Comparison of ENCODE assay signal across 1 cellular context in the genomic region with DNA sequence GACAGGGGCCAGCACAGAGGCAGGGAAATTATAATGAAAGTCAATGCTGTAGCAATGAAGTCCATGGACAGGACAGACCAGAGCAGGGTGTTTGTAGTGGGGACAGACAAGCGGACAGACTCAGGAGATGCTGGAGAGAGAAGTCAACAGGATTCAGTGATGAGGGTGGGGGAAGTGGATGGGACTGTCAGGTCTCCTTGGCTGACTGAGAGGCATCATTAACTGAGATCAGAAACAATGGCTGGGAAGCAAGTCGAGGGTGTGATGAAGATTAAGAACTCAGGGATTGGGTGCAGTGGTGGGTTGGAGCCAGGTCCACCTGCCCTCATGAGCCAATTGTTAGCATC.
A peak's percentile ranks its signal among the peaks of the same experiment; 100 is the strongest.
TF ChIP-seq lines count a peak whose summit lies in the region.

No MANE protein-coding gene starts in this region.

TF ChIP-seq in GM12878, 131 proteins besides CTCF, POLR2A, EP300 and RAD21:
- TF ChIP-seq, protein P1, sequence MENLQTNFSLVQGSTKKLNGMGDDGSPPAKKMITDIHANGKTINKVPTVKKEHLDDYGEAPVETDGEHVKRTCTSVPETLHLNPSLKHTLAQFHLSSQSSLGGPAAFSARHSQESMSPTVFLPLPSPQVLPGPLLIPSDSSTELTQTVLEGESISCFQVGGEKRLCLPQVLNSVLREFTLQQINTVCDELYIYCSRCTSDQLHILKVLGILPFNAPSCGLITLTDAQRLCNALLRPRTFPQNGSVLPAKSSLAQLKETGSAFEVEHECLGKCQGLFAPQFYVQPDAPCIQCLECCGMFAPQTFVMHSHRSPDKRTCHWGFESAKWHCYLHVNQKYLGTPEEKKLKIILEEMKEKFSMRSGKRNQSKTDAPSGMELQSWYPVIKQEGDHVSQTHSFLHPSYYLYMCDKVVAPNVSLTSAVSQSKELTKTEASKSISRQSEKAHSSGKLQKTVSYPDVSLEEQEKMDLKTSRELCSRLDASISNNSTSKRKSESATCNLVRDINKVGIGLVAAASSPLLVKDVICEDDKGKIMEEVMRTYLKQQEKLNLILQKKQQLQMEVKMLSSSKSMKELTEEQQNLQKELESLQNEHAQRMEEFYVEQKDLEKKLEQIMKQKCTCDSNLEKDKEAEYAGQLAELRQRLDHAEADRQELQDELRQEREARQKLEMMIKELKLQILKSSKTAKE (IDR thresholded peaks at IDR 0.05; ENCODE audit: low read depth, poor library complexity, severe bottlenecking) = no peak
- TF ChIP-seq HDGF (IDR thresholded peaks at IDR 0.05) (0 out of 2 replicates have a peak, but pooled peaks have one; percentile 10), POLR2AphosphoS5 (IDR thresholded peaks at IDR 0.05; ENCODE audit: low read length) (0 out of 2 replicates have a peak, but pooled peaks have one; percentile 49), IKZF2 (IDR thresholded peaks at IDR 0.05) (no peak), POU2F2 (IDR thresholded peaks at IDR 0.05; ENCODE audit: borderline replicate concordance, low read depth, low read length) (0 out of 3 replicates have a peak, but pooled peaks have one; percentile 30)
- TF ChIP-seq, protein P2, sequence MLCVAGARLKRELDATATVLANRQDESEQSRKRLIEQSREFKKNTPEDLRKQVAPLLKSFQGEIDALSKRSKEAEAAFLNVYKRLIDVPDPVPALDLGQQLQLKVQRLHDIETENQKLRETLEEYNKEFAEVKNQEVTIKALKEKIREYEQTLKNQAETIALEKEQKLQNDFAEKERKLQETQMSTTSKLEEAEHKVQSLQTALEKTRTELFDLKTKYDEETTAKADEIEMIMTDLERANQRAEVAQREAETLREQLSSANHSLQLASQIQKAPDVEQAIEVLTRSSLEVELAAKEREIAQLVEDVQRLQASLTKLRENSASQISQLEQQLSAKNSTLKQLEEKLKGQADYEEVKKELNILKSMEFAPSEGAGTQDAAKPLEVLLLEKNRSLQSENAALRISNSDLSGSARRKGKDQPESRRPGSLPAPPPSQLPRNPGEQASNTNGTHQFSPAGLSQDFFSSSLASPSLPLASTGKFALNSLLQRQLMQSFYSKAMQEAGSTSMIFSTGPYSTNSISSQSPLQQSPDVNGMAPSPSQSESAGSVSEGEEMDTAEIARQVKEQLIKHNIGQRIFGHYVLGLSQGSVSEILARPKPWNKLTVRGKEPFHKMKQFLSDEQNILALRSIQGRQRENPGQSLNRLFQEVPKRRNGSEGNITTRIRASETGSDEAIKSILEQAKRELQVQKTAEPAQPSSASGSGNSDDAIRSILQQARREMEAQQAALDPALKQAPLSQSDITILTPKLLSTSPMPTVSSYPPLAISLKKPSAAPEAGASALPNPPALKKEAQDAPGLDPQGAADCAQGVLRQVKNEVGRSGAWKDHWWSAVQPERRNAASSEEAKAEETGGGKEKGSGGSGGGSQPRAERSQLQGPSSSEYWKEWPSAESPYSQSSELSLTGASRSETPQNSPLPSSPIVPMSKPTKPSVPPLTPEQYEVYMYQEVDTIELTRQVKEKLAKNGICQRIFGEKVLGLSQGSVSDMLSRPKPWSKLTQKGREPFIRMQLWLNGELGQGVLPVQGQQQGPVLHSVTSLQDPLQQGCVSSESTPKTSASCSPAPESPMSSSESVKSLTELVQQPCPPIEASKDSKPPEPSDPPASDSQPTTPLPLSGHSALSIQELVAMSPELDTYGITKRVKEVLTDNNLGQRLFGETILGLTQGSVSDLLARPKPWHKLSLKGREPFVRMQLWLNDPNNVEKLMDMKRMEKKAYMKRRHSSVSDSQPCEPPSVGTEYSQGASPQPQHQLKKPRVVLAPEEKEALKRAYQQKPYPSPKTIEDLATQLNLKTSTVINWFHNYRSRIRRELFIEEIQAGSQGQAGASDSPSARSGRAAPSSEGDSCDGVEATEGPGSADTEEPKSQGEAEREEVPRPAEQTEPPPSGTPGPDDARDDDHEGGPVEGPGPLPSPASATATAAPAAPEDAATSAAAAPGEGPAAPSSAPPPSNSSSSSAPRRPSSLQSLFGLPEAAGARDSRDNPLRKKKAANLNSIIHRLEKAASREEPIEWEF (IDR thresholded peaks at IDR 0.05; ENCODE audit: insufficient replicate concordance, low read depth, low read length) = peak; percentile 39
